ENCODE assay signal across 23 cellular contexts in the genomic region with DNA sequence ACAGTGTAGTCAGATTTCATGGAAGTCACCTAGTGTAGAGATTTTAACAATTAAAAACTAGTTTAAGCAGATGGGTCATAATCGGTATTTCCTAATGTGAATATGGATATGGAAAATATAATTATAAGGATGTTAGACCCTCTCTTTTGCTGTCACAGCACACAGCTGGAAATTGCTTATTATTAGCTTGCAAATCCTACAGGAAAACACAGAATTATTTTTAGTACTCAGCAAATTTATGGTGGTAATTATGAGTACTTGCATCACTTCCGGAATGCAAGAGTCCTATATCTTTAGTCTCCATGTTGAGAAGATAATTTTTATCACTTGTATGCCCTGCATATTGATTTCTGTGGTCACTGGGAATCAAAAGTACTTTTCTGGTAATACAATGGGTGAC.
A peak's percentile ranks its signal among the peaks of the same experiment; 100 is the strongest.
DNase-seq lines count a peak whose midpoint lies in the region; ATAC-seq, FAIRE-seq and TF ChIP-seq lines count a peak whose summit lies in the region.
"Had no signal": no experiment of that assay in that cellular context is flagged by ENCODE, and none has a peak within 500 bp of the region (broad histone marks: within the 10 kb centered on the region; RNA-seq: fewer than 3 reads in every experiment).

No MANE protein-coding gene starts in this region.

- POLR2A ChIA-PET in HepG2 (lab: Yijun Ruan, JAX) = no interaction called here

- H3K9me2 ChIP-seq in GM23338 (ENCODE audit: insufficient read depth) = peaks cover 6% of the 10 kb centered on the region

- FAIRE-seq in HepG2 (lab: Jason Lieb, UNC) = no peak
- FAIRE-seq: A204.1, D721Med, G401.6, GM12891, GM19239 had no signal

- peaks cover 22% of the 10 kb centered on the region for H3K4me1 Mint-ChIP-seq in GM23338
- H3K4me1 Mint-ChIP-seq: B cell had no signal

- in situ Hi-C loops in HepG2 (cut with HindIII; ENCODE audit: extremely low pct_ligation_motif_present, low pct_unique_long_range_greater_than_20kb) = no loop called here
- in situ Hi-C loops in brain microvascular endothelial cell (cut with HindIII; ENCODE audit: low pct_ligation_motif_present, low sequenced_read_pairs) = no loop called here

- no peaks in the 10 kb centered on the region for H4K20me1 ChIP-seq in HepG2 (ENCODE audit: insufficient read depth, low read length)
- H4K20me1 ChIP-seq in GM23338 (replicated peaks; ENCODE audit: insufficient read depth) = no peaks in the 10 kb centered on the region
- H4K20me1 ChIP-seq: BLaER1 treated with 17β-estradiol and CSF1 and Interleukin-3, amounts not matched to agents 10 nM and 100 nM had no signal

- H3K4me3 Mint-ChIP-seq in GM23338 = no peak overlapping the region
- H3K4me3 Mint-ChIP-seq: B cell; CD4-positive, alpha-beta T cell; CD8-positive, alpha-beta T cell had no signal

- BruUV-seq in HepG2 (replicated peaks; lab: Mats Ljungman, UMichigan) = no TSS peak

- TF ChIP-seq POLR2A in HepG2 (IDR thresholded peaks at IDR 0.05; ENCODE audit: insufficient read depth in 1 of 2, low read depth in 2 of 2, low read length in 2 of 2) (no peak), right lobe of liver (IDR thresholded peaks at IDR 0.05) (no peak)

- H3K4me1 ChIP-seq in HepG2 (ENCODE audit: insufficient read depth, low read length) (no peaks in the 10 kb centered on the region), right lobe of liver (no peaks in the 10 kb centered on the region), GM23338 (ENCODE audit: insufficient read depth) (peaks cover 14% of the 10 kb centered on the region)
- H3K4me1 ChIP-seq: BLaER1 treated with 17β-estradiol and CSF1 and Interleukin-3, amounts not matched to agents 10 nM and 100 nM had no signal

- H3K27me3 Mint-ChIP-seq in GM23338 (ENCODE audit: insufficient read depth, low read depth, poor library complexity) = no peaks in the 10 kb centered on the region
- H3K27me3 Mint-ChIP-seq: CD4-positive, alpha-beta T cell had no signal

- no peak for DNase-seq in HepG2 (ENCODE audit: low spot score)
- DNase-seq in right lobe of liver = no peak
- no peak for DNase-seq in GM23338 (ENCODE audit: low spot score)
- DNase-seq in OCI-M1 (lab: John Stamatoyannopoulos, UW) = peak; percentile 45
- DNase-seq in brain microvascular endothelial cell = no peak
- no peak for DNase-seq in NCI-H146 (lab: John Stamatoyannopoulos, UW)
- DNase-seq in iPS-NIHi7 (ENCODE audit: extremely low spot score) = no peak
- DNase-seq: 8988T; AML-193; Caco-2; Calu3; CD4-positive, alpha-beta T cell; CD8-positive, alpha-beta T cell; DMS79 treated with DMSO at 0.1 percent for 48 hours; GF-D8 had no signal

- no peak overlapping the region for H3K4me2 ChIP-seq in HepG2 (ENCODE audit: low read depth, low read length)
- H3K4me2 ChIP-seq in GM23338 = 0 out of 2 replicates have a peak overlapping the region, but pooled peaks have one; percentile 13
- H3K4me2 ChIP-seq: BLaER1 treated with 17β-estradiol and CSF1 and Interleukin-3, amounts not matched to agents 10 nM and 100 nM had no signal

- H3K4me3 ChIP-seq in HepG2 (replicated peaks in 1 of 3; ENCODE audit: insufficient read depth in 1 of 3, low read depth in 2 of 3, low read length in 3 of 3) (no peak overlapping the region), right lobe of liver (no peak overlapping the region), GM23338 (no peak overlapping the region), brain microvascular endothelial cell (ENCODE audit: low read depth, low read length) (no peak overlapping the region)
- H3K4me3 ChIP-seq: BLaER1 treated with 17β-estradiol and CSF1 and Interleukin-3, amounts not matched to agents 10 nM and 100 nM had no signal

- TF ChIP-seq CTCF in HepG2 (CRISPR knock-in tag; IDR thresholded peaks at IDR 0.05) (no peak), right lobe of liver (IDR thresholded peaks at IDR 0.05) (no peak), GM23338 (conservative IDR thresholded peaks at IDR 0.05; ENCODE audit: low read depth in 2 of 2) (no peak), brain microvascular endothelial cell (IDR thresholded peaks at IDR 0.05; ENCODE audit: low read depth, low read length, missing control alignments) (no peak)

- no peak for TF ChIP-seq RAD21 in HepG2 (CRISPR knock-in tag; IDR thresholded peaks at IDR 0.05)

- 3% methylated on average over 2 of the region's 2 CpGs for WGBS in HepG2 (ENCODE audit: low lambda C conversion rate)
- 51% methylated on average over 2 of the region's 2 CpGs for WGBS in right lobe of liver (ENCODE audit: insufficient coverage, low coverage, low lambda C conversion rate, missing lambda C conversion rate)

- H3K27ac ChIP-seq in HepG2 (ENCODE audit: extremely low read length, insufficient read depth, low read length) = no peak overlapping the region
- H3K27ac ChIP-seq in right lobe of liver = no peak overlapping the region
- H3K27ac ChIP-seq in GM23338 (ENCODE audit: low read depth) = no peak overlapping the region
- no peak overlapping the region for H3K27ac ChIP-seq in brain microvascular endothelial cell
- H3K27ac ChIP-seq: BLaER1 treated with 17β-estradiol and CSF1 and Interleukin-3, amounts not matched to agents 10 nM and 100 nM; C4-2B had no signal

- no peak for TF ChIP-seq EP300 in HepG2 (IDR thresholded peaks at IDR 0.05; ENCODE audit: low read depth in 2 of 2, low read length in 2 of 2)
- TF ChIP-seq EP300 in HepG2 (CRISPR knock-in tag; IDR thresholded peaks at IDR 0.05; ENCODE audit: borderline replicate concordance) = no peak

- ATAC-seq in HepG2 = no peak
- no peak for ATAC-seq in right lobe of liver
- ATAC-seq in GM23338 = no peak
- ATAC-seq: CD8-positive, alpha-beta T cell had no signal

- H3K9me3 ChIP-seq in HepG2 (ENCODE audit: low read length) = peaks cover 72% of the 10 kb centered on the region
- H3K9me3 ChIP-seq in right lobe of liver = no peaks in the 10 kb centered on the region
- H3K9me3 ChIP-seq: BLaER1 treated with 17β-estradiol and CSF1 and Interleukin-3, amounts not matched to agents 10 nM and 100 nM; Caco-2 had no signal

- no peaks in the 10 kb centered on the region for H3K79me2 ChIP-seq in HepG2 (ENCODE audit: insufficient read depth, low read length)
- no peaks in the 10 kb centered on the region for H3K79me2 ChIP-seq in GM23338 (replicated peaks; ENCODE audit: insufficient read depth)

- CTCF ChIA-PET in HepG2 (lab: Yijun Ruan, JAX; ENCODE audit: low intra/inter-chr PET ratio, low total read pairs) = no interaction called here

- intact Hi-C loops in HepG2 (cut with micrococcal nuclease; ENCODE audit: unreplicated experiment) = no loop called here
- intact Hi-C loops in right lobe of liver (cut with DNase I) = no loop called here

- no peaks in the 10 kb centered on the region for H3K36me3 Mint-ChIP-seq in GM23338 (ENCODE audit: low read depth)
- H3K36me3 Mint-ChIP-seq: CD8-positive, alpha-beta T cell had no signal

- no peak overlapping the region for H3K27ac Mint-ChIP-seq in GM23338
- H3K27ac Mint-ChIP-seq: B cell; CD4-positive, alpha-beta T cell; CD8-positive, alpha-beta T cell had no signal

- H3K9ac ChIP-seq in HepG2 (ENCODE audit: insufficient read depth, low read depth, low read length) = no peak overlapping the region
- H3K9ac ChIP-seq: BLaER1 treated with 17β-estradiol and CSF1 and Interleukin-3, amounts not matched to agents 10 nM and 100 nM had no signal

- no peaks in the 10 kb centered on the region for H3K9me3 Mint-ChIP-seq in GM23338

- H3K27me3 ChIP-seq in HepG2 (ENCODE audit: control insufficient read depth in 1 of 2, insufficient read depth in 2 of 2, low read length in 2 of 2) = no peaks in the 10 kb centered on the region
- H3K27me3 ChIP-seq in right lobe of liver = no peaks in the 10 kb centered on the region
- H3K27me3 ChIP-seq in GM23338 (ENCODE audit: insufficient read depth) = no peaks in the 10 kb centered on the region
- no peaks in the 10 kb centered on the region for H3K27me3 ChIP-seq in brain microvascular endothelial cell (replicated peaks)
- H3K27me3 ChIP-seq: BLaER1 treated with 17β-estradiol and CSF1 and Interleukin-3, amounts not matched to agents 10 nM and 100 nM had no signal

- no peak overlapping the region for H2AFZ ChIP-seq in HepG2 (ENCODE audit: low read length)
- H2AFZ ChIP-seq in GM23338 = no peak overlapping the region

- H3K36me3 ChIP-seq in HepG2 (replicated peaks in 1 of 2; ENCODE audit: control insufficient read depth in 1 of 2, insufficient read depth in 2 of 2, low read length in 2 of 2) (no peaks in the 10 kb centered on the region), right lobe of liver (no peaks in the 10 kb centered on the region), GM23338 (ENCODE audit: insufficient read depth) (no peaks in the 10 kb centered on the region), brain microvascular endothelial cell (replicated peaks) (no peaks in the 10 kb centered on the region)
- H3K36me3 ChIP-seq: BLaER1 treated with 17β-estradiol and CSF1 and Interleukin-3, amounts not matched to agents 10 nM and 100 nM had no signal

- no peaks in the 10 kb centered on the region for H3F3A ChIP-seq in GM23338 (replicated peaks; ENCODE audit: low read depth)

TF ChIP-seq in HepG2, 621 proteins besides CTCF, POLR2A, EP300 and RAD21 (continues in another document):
- no peak for TF ChIP-seq ETV6 (CRISPR knock-in tag; conservative IDR thresholded peaks at IDR 0.05)
- no peak for TF ChIP-seq JUND (CRISPR knock-in tag; IDR thresholded peaks at IDR 0.05)
- no peak for TF ChIP-seq PHB2 (IDR thresholded peaks at IDR 0.05; ENCODE audit: partially characterized antibody)
- TF ChIP-seq MAFF (IDR thresholded peaks at IDR 0.05; ENCODE audit: low read depth, low read length) = peak; percentile 71
- TF ChIP-seq NFATC3 (CRISPR knock-in tag; IDR thresholded peaks at IDR 0.05) = no peak
- TF ChIP-seq SP5 (CRISPR knock-in tag; IDR thresholded peaks at IDR 0.05; ENCODE audit: borderline replicate concordance, low read depth) = no peak
- TF ChIP-seq ZNF773 (CRISPR knock-in tag; IDR thresholded peaks at IDR 0.05; ENCODE audit: borderline replicate concordance) = no peak
- TF ChIP-seq NR2C2 (CRISPR knock-in tag; IDR thresholded peaks at IDR 0.05; ENCODE audit: borderline replicate concordance) = no peak
- TF ChIP-seq MAFK (conservative IDR thresholded peaks at IDR 0.05 in 1 of 2, IDR thresholded peaks at IDR 0.05 in 1 of 2; ENCODE audit: low read length in 2 of 2) = peak; percentile 66 to 74

TF ChIP-seq in GM23338, 12 proteins besides CTCF, POLR2A, EP300 and RAD21 (continues in another document):
- TF ChIP-seq STAT1 (IDR thresholded peaks at IDR 0.05; ENCODE audit: unreplicated experiment) (no peak), ZNF331 (CRISPR knock-in tag; IDR thresholded peaks at IDR 0.05; ENCODE audit: low read depth) (no peak), JUNB (IDR thresholded peaks at IDR 0.05; ENCODE audit: unreplicated experiment) (no peak), NANOG (IDR thresholded peaks at IDR 0.05; ENCODE audit: borderline replicate concordance) (no peak), ZNF114 (CRISPR knock-in tag; IDR thresholded peaks at IDR 0.05) (no peak)
